ENCODE assay signal across 1 cellular context in the genomic region with DNA sequence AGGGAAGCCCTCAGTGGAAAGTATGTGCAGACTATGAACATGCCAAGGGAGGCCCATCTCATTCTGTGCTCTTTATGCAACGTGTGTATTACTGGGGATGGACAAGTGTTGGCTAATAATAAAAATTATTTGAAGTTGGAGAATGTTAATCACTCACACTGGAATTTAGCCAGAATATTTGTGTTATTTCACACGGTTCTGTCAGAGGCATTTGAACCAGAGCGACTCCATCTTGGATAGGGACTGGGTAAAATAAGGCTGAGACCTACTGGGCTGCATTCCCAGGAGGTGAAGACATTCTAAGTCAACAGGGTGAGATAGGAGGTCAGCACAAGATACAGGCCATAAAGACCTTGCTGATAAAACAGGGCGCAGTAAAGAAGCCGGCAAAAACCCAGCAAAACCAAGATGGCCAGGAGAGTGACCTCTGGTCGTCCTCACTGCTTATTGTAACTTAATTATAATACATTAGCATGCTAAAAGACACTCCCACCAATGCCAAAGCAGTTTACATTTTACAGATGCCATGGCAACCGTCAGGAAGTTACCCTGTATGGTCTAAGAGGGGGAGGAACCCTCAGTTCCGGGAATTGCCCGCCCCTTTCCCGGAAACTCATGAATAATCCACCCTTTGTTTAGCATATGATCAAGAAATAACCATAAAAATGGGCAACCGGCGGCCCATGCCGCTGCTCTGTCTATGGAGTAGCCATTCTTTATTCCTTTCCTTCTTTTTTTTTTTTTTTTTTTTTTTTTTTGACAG.
A peak's percentile ranks its signal among the peaks of the same experiment; 100 is the strongest.
TF ChIP-seq lines count a peak whose summit lies in the region.

No MANE protein-coding gene starts in this region.

TF ChIP-seq in K562, 482 proteins besides CTCF, POLR2A, EP300 and RAD21 (continued from another document and continues in another):
- TF ChIP-seq, protein P1, sequence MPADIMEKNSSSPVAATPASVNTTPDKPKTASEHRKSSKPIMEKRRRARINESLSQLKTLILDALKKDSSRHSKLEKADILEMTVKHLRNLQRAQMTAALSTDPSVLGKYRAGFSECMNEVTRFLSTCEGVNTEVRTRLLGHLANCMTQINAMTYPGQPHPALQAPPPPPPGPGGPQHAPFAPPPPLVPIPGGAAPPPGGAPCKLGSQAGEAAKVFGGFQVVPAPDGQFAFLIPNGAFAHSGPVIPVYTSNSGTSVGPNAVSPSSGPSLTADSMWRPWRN (IDR thresholded peaks at IDR 0.05; ENCODE audit: low read depth), result no peak
- TF ChIP-seq NELFE (IDR thresholded peaks at IDR 0.05; ENCODE audit: insufficient read depth, insufficient read length) (no peak), SPI1 (IDR thresholded peaks at IDR 0.05; ENCODE audit: borderline replicate concordance, low read depth, low read length) (no peak), ZNF79 (CRISPR knock-in tag; IDR thresholded peaks at IDR 0.05; ENCODE audit: low read depth) (peak; percentile 99), MTA2 (IDR thresholded peaks at IDR 0.05; ENCODE audit: low read depth) (peak; percentile 58), TCF3 (CRISPR knock-in tag; IDR thresholded peaks at IDR 0.05) (no peak), ZNF263 (CRISPR knock-in tag; IDR thresholded peaks at IDR 0.05; ENCODE audit: borderline replicate concordance) (no peak), EGR1 (conservative IDR thresholded peaks at IDR 0.05) (peak; percentile 77), ZNF764 (CRISPR knock-in tag; IDR thresholded peaks at IDR 0.05; ENCODE audit: low read depth) (peak; percentile 78; the same call in 1 of the 2 replicates), MAZ (CRISPR knock-in tag; conservative IDR thresholded peaks at IDR 0.05 in 1 of 2, IDR thresholded peaks at IDR 0.05 in 1 of 2) (peak in 1 of 2 experiments; percentile 100; a peak in 2 of 4 replicates), ZNF121 (CRISPR knock-in tag; conservative IDR thresholded peaks at IDR 0.05) (no peak), ZNF140 (CRISPR knock-in tag; IDR thresholded peaks at IDR 0.05) (peak; percentile 99), SMARCE1 (IDR thresholded peaks at IDR 0.05) (no peak), RBM17 (IDR thresholded peaks at IDR 0.05; ENCODE audit: borderline replicate concordance, low read depth, low read length) (no peak), ARNT (IDR thresholded peaks at IDR 0.05) (no peak), ZNF224 (CRISPR knock-in tag; IDR thresholded peaks at IDR 0.05) (no peak), RBBP5 (IDR thresholded peaks at IDR 0.05; ENCODE audit: borderline replicate concordance, insufficient read depth, low read length, poor library complexity, severe bottlenecking) (no peak), NCOA1 (IDR thresholded peaks at IDR 0.05; ENCODE audit: low read depth) (no peak), ZNF3 (CRISPR knock-in tag; IDR thresholded peaks at IDR 0.05) (peak; percentile 83), GABPA (tag; conservative IDR thresholded peaks at IDR 0.05; ENCODE audit: low read depth) (peak; percentile 72), CAMTA2 (CRISPR knock-in tag; conservative IDR thresholded peaks at IDR 0.05) (peak; percentile 99), GATAD2B (IDR thresholded peaks at IDR 0.05; ENCODE audit: borderline replicate concordance) (no peak), CHD2 (IDR thresholded peaks at IDR 0.05; ENCODE audit: low read depth, low read length) (no peak), KDM2B (CRISPR knock-in tag; IDR thresholded peaks at IDR 0.05) (peak; percentile 99), ZNF431 (CRISPR knock-in tag; IDR thresholded peaks at IDR 0.05) (no peak), MEF2A (IDR thresholded peaks at IDR 0.05; ENCODE audit: control insufficient read depth, low read depth, low read length) (no peak)
- TF ChIP-seq, protein P2, sequence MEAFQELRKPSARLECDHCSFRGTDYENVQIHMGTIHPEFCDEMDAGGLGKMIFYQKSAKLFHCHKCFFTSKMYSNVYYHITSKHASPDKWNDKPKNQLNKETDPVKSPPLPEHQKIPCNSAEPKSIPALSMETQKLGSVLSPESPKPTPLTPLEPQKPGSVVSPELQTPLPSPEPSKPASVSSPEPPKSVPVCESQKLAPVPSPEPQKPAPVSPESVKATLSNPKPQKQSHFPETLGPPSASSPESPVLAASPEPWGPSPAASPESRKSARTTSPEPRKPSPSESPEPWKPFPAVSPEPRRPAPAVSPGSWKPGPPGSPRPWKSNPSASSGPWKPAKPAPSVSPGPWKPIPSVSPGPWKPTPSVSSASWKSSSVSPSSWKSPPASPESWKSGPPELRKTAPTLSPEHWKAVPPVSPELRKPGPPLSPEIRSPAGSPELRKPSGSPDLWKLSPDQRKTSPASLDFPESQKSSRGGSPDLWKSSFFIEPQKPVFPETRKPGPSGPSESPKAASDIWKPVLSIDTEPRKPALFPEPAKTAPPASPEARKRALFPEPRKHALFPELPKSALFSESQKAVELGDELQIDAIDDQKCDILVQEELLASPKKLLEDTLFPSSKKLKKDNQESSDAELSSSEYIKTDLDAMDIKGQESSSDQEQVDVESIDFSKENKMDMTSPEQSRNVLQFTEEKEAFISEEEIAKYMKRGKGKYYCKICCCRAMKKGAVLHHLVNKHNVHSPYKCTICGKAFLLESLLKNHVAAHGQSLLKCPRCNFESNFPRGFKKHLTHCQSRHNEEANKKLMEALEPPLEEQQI (IDR thresholded peaks at IDR 0.05), result no peak
- TF ChIP-seq, protein P3, sequence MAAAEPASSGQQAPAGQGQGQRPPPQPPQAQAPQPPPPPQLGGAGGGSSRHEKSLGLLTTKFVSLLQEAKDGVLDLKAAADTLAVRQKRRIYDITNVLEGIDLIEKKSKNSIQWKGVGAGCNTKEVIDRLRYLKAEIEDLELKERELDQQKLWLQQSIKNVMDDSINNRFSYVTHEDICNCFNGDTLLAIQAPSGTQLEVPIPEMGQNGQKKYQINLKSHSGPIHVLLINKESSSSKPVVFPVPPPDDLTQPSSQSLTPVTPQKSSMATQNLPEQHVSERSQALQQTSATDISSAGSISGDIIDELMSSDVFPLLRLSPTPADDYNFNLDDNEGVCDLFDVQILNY (CRISPR knock-in tag; IDR thresholded peaks at IDR 0.05), result no peak
- TF ChIP-seq, protein P4, sequence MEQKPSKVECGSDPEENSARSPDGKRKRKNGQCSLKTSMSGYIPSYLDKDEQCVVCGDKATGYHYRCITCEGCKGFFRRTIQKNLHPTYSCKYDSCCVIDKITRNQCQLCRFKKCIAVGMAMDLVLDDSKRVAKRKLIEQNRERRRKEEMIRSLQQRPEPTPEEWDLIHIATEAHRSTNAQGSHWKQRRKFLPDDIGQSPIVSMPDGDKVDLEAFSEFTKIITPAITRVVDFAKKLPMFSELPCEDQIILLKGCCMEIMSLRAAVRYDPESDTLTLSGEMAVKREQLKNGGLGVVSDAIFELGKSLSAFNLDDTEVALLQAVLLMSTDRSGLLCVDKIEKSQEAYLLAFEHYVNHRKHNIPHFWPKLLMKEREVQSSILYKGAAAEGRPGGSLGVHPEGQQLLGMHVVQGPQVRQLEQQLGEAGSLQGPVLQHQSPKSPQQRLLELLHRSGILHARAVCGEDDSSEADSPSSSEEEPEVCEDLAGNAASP (IDR thresholded peaks at IDR 0.05), result no peak
- TF ChIP-seq, protein P5, sequence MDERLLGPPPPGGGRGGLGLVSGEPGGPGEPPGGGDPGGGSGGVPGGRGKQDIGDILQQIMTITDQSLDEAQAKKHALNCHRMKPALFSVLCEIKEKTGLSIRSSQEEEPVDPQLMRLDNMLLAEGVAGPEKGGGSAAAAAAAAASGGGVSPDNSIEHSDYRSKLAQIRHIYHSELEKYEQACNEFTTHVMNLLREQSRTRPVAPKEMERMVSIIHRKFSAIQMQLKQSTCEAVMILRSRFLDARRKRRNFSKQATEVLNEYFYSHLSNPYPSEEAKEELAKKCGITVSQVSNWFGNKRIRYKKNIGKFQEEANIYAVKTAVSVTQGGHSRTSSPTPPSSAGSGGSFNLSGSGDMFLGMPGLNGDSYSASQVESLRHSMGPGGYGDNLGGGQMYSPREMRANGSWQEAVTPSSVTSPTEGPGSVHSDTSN (CRISPR knock-in tag; IDR thresholded peaks at IDR 0.05; ENCODE audit: low read depth), result no peak
- TF ChIP-seq, protein P5 (tag; conservative IDR thresholded peaks at IDR 0.05; ENCODE audit: low read depth), result peak; percentile 94
- TF ChIP-seq, protein P6, sequence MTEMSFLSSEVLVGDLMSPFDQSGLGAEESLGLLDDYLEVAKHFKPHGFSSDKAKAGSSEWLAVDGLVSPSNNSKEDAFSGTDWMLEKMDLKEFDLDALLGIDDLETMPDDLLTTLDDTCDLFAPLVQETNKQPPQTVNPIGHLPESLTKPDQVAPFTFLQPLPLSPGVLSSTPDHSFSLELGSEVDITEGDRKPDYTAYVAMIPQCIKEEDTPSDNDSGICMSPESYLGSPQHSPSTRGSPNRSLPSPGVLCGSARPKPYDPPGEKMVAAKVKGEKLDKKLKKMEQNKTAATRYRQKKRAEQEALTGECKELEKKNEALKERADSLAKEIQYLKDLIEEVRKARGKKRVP (CRISPR knock-in tag; IDR thresholded peaks at IDR 0.05), result peak; percentile 99
- TF ChIP-seq, protein P7, sequence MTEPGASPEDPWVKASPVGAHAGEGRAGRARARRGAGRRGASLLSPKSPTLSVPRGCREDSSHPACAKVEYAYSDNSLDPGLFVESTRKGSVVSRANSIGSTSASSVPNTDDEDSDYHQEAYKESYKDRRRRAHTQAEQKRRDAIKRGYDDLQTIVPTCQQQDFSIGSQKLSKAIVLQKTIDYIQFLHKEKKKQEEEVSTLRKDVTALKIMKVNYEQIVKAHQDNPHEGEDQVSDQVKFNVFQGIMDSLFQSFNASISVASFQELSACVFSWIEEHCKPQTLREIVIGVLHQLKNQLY (CRISPR knock-in tag; conservative IDR thresholded peaks at IDR 0.05), result peak in 1 of 2 experiments; percentile 95; a peak in 2 of 4 replicates
- TF ChIP-seq, protein P8, sequence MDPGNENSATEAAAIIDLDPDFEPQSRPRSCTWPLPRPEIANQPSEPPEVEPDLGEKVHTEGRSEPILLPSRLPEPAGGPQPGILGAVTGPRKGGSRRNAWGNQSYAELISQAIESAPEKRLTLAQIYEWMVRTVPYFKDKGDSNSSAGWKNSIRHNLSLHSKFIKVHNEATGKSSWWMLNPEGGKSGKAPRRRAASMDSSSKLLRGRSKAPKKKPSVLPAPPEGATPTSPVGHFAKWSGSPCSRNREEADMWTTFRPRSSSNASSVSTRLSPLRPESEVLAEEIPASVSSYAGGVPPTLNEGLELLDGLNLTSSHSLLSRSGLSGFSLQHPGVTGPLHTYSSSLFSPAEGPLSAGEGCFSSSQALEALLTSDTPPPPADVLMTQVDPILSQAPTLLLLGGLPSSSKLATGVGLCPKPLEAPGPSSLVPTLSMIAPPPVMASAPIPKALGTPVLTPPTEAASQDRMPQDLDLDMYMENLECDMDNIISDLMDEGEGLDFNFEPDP (CRISPR knock-in tag; IDR thresholded peaks at IDR 0.05), result peak; percentile 99
- TF ChIP-seq, protein P9, sequence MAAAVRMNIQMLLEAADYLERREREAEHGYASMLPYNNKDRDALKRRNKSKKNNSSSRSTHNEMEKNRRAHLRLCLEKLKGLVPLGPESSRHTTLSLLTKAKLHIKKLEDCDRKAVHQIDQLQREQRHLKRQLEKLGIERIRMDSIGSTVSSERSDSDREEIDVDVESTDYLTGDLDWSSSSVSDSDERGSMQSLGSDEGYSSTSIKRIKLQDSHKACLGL (CRISPR knock-in tag; IDR thresholded peaks at IDR 0.05; ENCODE audit: borderline replicate concordance, poor library complexity, severe bottlenecking), result peak; percentile 95
- TF ChIP-seq, protein P10, sequence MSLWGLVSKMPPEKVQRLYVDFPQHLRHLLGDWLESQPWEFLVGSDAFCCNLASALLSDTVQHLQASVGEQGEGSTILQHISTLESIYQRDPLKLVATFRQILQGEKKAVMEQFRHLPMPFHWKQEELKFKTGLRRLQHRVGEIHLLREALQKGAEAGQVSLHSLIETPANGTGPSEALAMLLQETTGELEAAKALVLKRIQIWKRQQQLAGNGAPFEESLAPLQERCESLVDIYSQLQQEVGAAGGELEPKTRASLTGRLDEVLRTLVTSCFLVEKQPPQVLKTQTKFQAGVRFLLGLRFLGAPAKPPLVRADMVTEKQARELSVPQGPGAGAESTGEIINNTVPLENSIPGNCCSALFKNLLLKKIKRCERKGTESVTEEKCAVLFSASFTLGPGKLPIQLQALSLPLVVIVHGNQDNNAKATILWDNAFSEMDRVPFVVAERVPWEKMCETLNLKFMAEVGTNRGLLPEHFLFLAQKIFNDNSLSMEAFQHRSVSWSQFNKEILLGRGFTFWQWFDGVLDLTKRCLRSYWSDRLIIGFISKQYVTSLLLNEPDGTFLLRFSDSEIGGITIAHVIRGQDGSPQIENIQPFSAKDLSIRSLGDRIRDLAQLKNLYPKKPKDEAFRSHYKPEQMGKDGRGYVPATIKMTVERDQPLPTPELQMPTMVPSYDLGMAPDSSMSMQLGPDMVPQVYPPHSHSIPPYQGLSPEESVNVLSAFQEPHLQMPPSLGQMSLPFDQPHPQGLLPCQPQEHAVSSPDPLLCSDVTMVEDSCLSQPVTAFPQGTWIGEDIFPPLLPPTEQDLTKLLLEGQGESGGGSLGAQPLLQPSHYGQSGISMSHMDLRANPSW (CRISPR knock-in tag; IDR thresholded peaks at IDR 0.05), result no peak
- TF ChIP-seq, protein P11, sequence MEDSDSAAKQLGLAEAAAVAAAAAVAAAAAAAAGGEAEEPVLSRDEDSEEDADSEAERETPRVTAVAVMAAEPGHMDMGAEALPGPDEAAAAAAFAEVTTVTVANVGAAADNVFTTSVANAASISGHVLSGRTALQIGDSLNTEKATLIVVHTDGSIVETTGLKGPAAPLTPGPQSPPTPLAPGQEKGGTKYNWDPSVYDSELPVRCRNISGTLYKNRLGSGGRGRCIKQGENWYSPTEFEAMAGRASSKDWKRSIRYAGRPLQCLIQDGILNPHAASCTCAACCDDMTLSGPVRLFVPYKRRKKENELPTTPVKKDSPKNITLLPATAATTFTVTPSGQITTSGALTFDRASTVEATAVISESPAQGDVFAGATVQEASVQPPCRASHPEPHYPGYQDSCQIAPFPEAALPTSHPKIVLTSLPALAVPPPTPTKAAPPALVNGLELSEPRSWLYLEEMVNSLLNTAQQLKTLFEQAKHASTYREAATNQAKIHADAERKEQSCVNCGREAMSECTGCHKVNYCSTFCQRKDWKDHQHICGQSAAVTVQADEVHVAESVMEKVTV (CRISPR knock-in tag; IDR thresholded peaks at IDR 0.05), result peak; percentile 97
